In the genomic region with DNA sequence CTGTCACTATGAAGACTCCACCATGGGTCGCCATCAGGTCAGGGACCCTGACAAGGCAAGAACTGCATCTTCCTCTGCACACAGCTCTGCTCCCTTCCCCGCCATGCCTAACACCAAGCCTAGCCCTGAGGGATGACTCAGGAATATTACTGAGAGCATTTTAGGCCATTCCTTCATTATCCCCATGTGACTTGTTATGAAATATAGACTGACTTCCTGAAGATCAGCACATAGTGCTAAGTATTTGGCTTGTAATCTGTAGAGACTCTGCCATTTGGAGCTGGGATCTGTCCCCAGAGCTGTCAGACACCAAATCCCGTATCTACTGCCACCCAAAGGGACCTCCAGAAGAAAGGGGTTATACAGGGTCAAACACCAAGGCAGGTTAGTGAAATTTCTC, we compare ENCODE assay signal across 7 cellular contexts. TPM values are rescaled to one million over a fixed set of nuclear protein-coding genes. Genes with fewer than 3 reads are reported as not detected.
DNase-seq lines count a peak whose midpoint lies in the region; ATAC-seq, FAIRE-seq and TF ChIP-seq lines count a peak whose summit lies in the region.
"Not testable (repeated sequence)": the region's sequence is repeated elsewhere in the genome, so short reads cannot be mapped to it uniquely, and the experiment has no call there.

No MANE protein-coding gene starts in this region.

- H3K27me3 Mint-ChIP-seq in T-helper 17 cell; naive thymus-derived CD4-positive, alpha-beta T cell: not testable (repeated sequence)

- not testable (repeated sequence) for FAIRE-seq in A549 (lab: Jason Lieb, UNC); HepG2 (lab: Jason Lieb, UNC)

- TF ChIP-seq POLR2A in A549 (IDR thresholded peaks at IDR 0.05; ENCODE audit: low read length); HepG2 (IDR thresholded peaks at IDR 0.05; ENCODE audit: insufficient read depth in 1 of 2, low read depth in 2 of 2, low read length in 2 of 2); gastrocnemius medialis (IDR thresholded peaks at IDR 0.05): not testable (repeated sequence)

- not testable (repeated sequence) for H3K36me3 ChIP-seq in HepG2 (replicated peaks in 1 of 2; ENCODE audit: control insufficient read depth in 1 of 2, insufficient read depth in 2 of 2, low read length in 2 of 2); naive thymus-derived CD4-positive, alpha-beta T cell (ENCODE audit: control insufficient read depth in 2 of 3, insufficient read depth in 3 of 3, low read length in 3 of 3); gastrocnemius medialis

- POLR2A ChIA-PET in A549 (lab: Yijun Ruan, JAX); HepG2 (lab: Yijun Ruan, JAX); naive thymus-derived CD4-positive, alpha-beta T cell (lab: Charles Lee): not testable (repeated sequence)

- H4K20me1 ChIP-seq in HepG2 (ENCODE audit: insufficient read depth, low read length), result not testable (repeated sequence)

- not testable (repeated sequence) for H2AFZ ChIP-seq in HepG2 (ENCODE audit: low read length)

- H3K27ac Mint-ChIP-seq in T-helper 17 cell; naive thymus-derived CD4-positive, alpha-beta T cell: not testable (repeated sequence)

- not testable (repeated sequence) for BruUV-seq in HepG2 (replicated peaks; lab: Mats Ljungman, UMichigan)

- not testable (repeated sequence) for H3K4me2 ChIP-seq in A549; HepG2 (ENCODE audit: low read depth, low read length)

- H3K36me3 Mint-ChIP-seq in T-helper 17 cell (ENCODE audit: low read depth); naive thymus-derived CD4-positive, alpha-beta T cell: not testable (repeated sequence)

- not testable (repeated sequence) for H3K4me1 ChIP-seq in A549; HepG2 (ENCODE audit: insufficient read depth, low read length); naive thymus-derived CD4-positive, alpha-beta T cell (ENCODE audit: control insufficient read depth in 2 of 2, insufficient read depth in 2 of 2, low read length in 2 of 2); gastrocnemius medialis

- H3K27me3 ChIP-seq in HepG2 (ENCODE audit: control insufficient read depth in 1 of 2, insufficient read depth in 2 of 2, low read length in 2 of 2); naive thymus-derived CD4-positive, alpha-beta T cell (ENCODE audit: control insufficient read depth in 2 of 2, insufficient read depth in 2 of 2, low read length in 2 of 2); gastrocnemius medialis: not testable (repeated sequence)

- H3K9me3 Mint-ChIP-seq in naive thymus-derived CD4-positive, alpha-beta T cell, result not testable (repeated sequence)

- TF ChIP-seq RAD21 in A549 (conservative IDR thresholded peaks at IDR 0.05 in 1 of 2, IDR thresholded peaks at IDR 0.05 in 1 of 2); HepG2 (CRISPR knock-in tag; IDR thresholded peaks at IDR 0.05): not testable (repeated sequence)

- not testable (repeated sequence) for H3K4me3 Mint-ChIP-seq in T-helper 17 cell; naive thymus-derived CD4-positive, alpha-beta T cell

- no CpG with 5 or more reads among the region's 3 CpGs for WGBS in A549 (ENCODE audit: missing lambda C conversion rate)
- WGBS in HepG2 (ENCODE audit: low lambda C conversion rate), result no CpG with 5 or more reads among the region's 3 CpGs

- intact Hi-C loops in Right ventricle myocardium inferior (cut with DNase I); left ventricle myocardium superior (cut with micrococcal nuclease); HepG2 (cut with micrococcal nuclease; ENCODE audit: unreplicated experiment); naive thymus-derived CD4-positive, alpha-beta T cell (cut with micrococcal nuclease); gastrocnemius medialis (cut with DNase I; ENCODE audit: low total_unique reads): not testable (repeated sequence)

- DNase-seq in A549 (ENCODE audit: low read depth in 1 of 2, low spot score in 1 of 2); T-helper 17 cell; Right ventricle myocardium inferior (ENCODE audit: missing footprints); left ventricle myocardium superior; HepG2 (ENCODE audit: low spot score); naive thymus-derived CD4-positive, alpha-beta T cell; gastrocnemius medialis: not testable (repeated sequence)

- peak; percentile 70 to 83 for ATAC-seq in A549
- peak; percentile 30 for ATAC-seq in T-helper 17 cell
- ATAC-seq in Right ventricle myocardium inferior, result peak; percentile 86
- peak; percentile 81 for ATAC-seq in left ventricle myocardium superior
- ATAC-seq in HepG2, result peak; percentile 45
- peak; percentile 67 for ATAC-seq in naive thymus-derived CD4-positive, alpha-beta T cell
- peak; percentile 86 to 90 for ATAC-seq in gastrocnemius medialis

- CTCF ChIA-PET in A549 (lab: Yijun Ruan, JAX); HepG2 (lab: Yijun Ruan, JAX; ENCODE audit: low intra/inter-chr PET ratio, low total read pairs); naive thymus-derived CD4-positive, alpha-beta T cell (lab: Charles Lee): not testable (repeated sequence)

- TF ChIP-seq EP300 in A549 (IDR thresholded peaks at IDR 0.05); HepG2 (IDR thresholded peaks at IDR 0.05; ENCODE audit: low read depth in 2 of 2, low read length in 2 of 2); HepG2 (CRISPR knock-in tag; IDR thresholded peaks at IDR 0.05; ENCODE audit: borderline replicate concordance): not testable (repeated sequence)

- H3K4me3 ChIP-seq in A549; HepG2 (replicated peaks in 1 of 3; ENCODE audit: insufficient read depth in 1 of 3, low read depth in 2 of 3, low read length in 3 of 3); naive thymus-derived CD4-positive, alpha-beta T cell (ENCODE audit: low read length); gastrocnemius medialis: not testable (repeated sequence)

- not testable (repeated sequence) for H3K79me2 ChIP-seq in HepG2 (ENCODE audit: insufficient read depth, low read length)

- in situ Hi-C loops in HepG2 (cut with HindIII; ENCODE audit: extremely low pct_ligation_motif_present, low pct_unique_long_range_greater_than_20kb); gastrocnemius medialis (cut with MboI; ENCODE audit: low sequenced_read_pairs in 4 of 4): not testable (repeated sequence)

- H3K9ac ChIP-seq in HepG2 (ENCODE audit: insufficient read depth, low read depth, low read length), result not testable (repeated sequence)

- H3K9me3 ChIP-seq in A549; T-helper 17 cell (ENCODE audit: control insufficient read depth, low read length, poor library complexity, severe bottlenecking); HepG2 (ENCODE audit: low read length); naive thymus-derived CD4-positive, alpha-beta T cell (ENCODE audit: control insufficient read depth in 2 of 3, low read length in 3 of 3); gastrocnemius medialis: not testable (repeated sequence)

- H3K27ac ChIP-seq in A549; HepG2 (ENCODE audit: extremely low read length, insufficient read depth, low read length); naive thymus-derived CD4-positive, alpha-beta T cell (ENCODE audit: low read depth, low read length); gastrocnemius medialis: not testable (repeated sequence)

- TF ChIP-seq CTCF in A549 (IDR thresholded peaks at IDR 0.05); HepG2 (CRISPR knock-in tag; IDR thresholded peaks at IDR 0.05); gastrocnemius medialis (IDR thresholded peaks at IDR 0.05 in 4 of 5, conservative IDR thresholded peaks at IDR 0.05 in 1 of 5): not testable (repeated sequence)

- not testable (repeated sequence) for H3K4me1 Mint-ChIP-seq in T-helper 17 cell; naive thymus-derived CD4-positive, alpha-beta T cell

RNA-seq across cellular contexts. Expression of gene ARL17B, which starts 19.4 kb away (rescaled TPM):
- polyA plus RNA-seq in A549 (2011; rRNA removed) (7.3 and 9.7 TPM in 2 replicates), A549 (2017; fragmentation: RNase III; extraction: RNeasy Plus Mini Kit Qiagen cat#74134 plus additional on column Dnase treatment) (6.3 to 7.2 TPM (median 6.3 TPM) in 3 replicates), HepG2 (2011; rRNA removed) (13.9 and 14.2 TPM in 2 replicates)
- polyA plus RNA-seq in A549 (2012; cell fraction: cytosol; rRNA removed), result 3.2 and 3.5 TPM in 2 replicates
- polyA plus RNA-seq in A549 (2012; cell fraction: nucleus; rRNA removed), result 6.7 and 8.7 TPM in 2 replicates
- 6.4 and 6.6 TPM in 2 replicates for polyA minus RNA-seq in A549 (2011; rRNA and poly(A)+ RNA removed)
- total RNA-seq in T-helper 17 cell (10 to 100 TPM; 22.9 to 23.0 TPM), Right ventricle myocardium inferior (14.9 TPM), left ventricle myocardium superior (17.8 TPM), HepG2 (2016; rRNA removed; fragmentation: Illumina TruSeq; extraction: Trizol) (25.8 and 37.0 TPM in 2 replicates), gastrocnemius medialis (10 to 100 TPM in 3 of 4 donors, 1 to 10 TPM in 1; 9.3 to 39.3 (median 14.6) TPM)
- 4.7 and 5.6 TPM in 2 replicates for total RNA-seq in HepG2 (2016; cell fraction: cytosol; rRNA removed; fragmentation: Illumina TruSeq; extraction: Trizol; ENCODE audit: low read depth)
- 23.9 and 36.6 TPM in 2 replicates for total RNA-seq in HepG2 (2016; cell fraction: insoluble cytoplasmic fraction; rRNA removed; fragmentation: Illumina TruSeq; extraction: Trizol)
- total RNA-seq in HepG2 (2016; cell fraction: membrane; rRNA removed; fragmentation: Illumina TruSeq; extraction: Trizol), result 7.5 and 7.9 TPM in 2 replicates
- 25.6 and 36.8 TPM in 2 replicates for total RNA-seq in HepG2 (2016; cell fraction: nucleus; rRNA removed; fragmentation: Illumina TruSeq; extraction: Trizol)
- polyA plus RNA-seq in HepG2 (2011; cell fraction: cytosol; rRNA removed), result 8.1 and 9.1 TPM in 2 replicates
- 9.0 and 10.9 TPM in 2 replicates for polyA plus RNA-seq in HepG2 (2011; cell fraction: nucleus; rRNA removed)
- polyA plus RNA-seq in HepG2 (2012), result 7.9 and 12.4 TPM in 2 replicates
- polyA plus RNA-seq in HepG2 (2016; cell fraction: cytosol; fragmentation: Illumina TruSeq; extraction: Trizol; ENCODE audit: low read depth), result 7.0 and 7.7 TPM in 2 replicates
- 43.2 and 44.2 TPM in 2 replicates for polyA plus RNA-seq in HepG2 (2016; cell fraction: insoluble cytoplasmic fraction; fragmentation: Illumina TruSeq; extraction: Trizol; ENCODE audit: low read depth)
- 5.9 and 7.1 TPM in 2 replicates for polyA plus RNA-seq in HepG2 (2016; cell fraction: membrane; fragmentation: Illumina TruSeq; extraction: Trizol; ENCODE audit: low read depth)
- polyA plus RNA-seq in HepG2 (2016; cell fraction: nucleus; fragmentation: Illumina TruSeq; extraction: Trizol; ENCODE audit: insufficient read depth, low read depth), result 44.3 and 44.6 TPM in 2 replicates
- polyA minus RNA-seq in HepG2 (2011; rRNA and poly(A)+ RNA removed; ENCODE audit: low replicate concordance), result 3.3 and 4.5 TPM in 2 replicates
- 3.2 and 5.4 TPM in 2 replicates for polyA minus RNA-seq in HepG2 (2011; cell fraction: cytosol; rRNA and poly(A)+ RNA removed)
- 13.3 and 16.2 TPM in 2 replicates for polyA minus RNA-seq in HepG2 (2011; cell fraction: nucleus; rRNA and poly(A)+ RNA removed)
- total RNA-seq in naive thymus-derived CD4-positive, alpha-beta T cell, result 10 to 100 TPM; 19.5 to 49.1 (median 34.3) TPM
- polyA plus RNA-seq in naive thymus-derived CD4-positive, alpha-beta T cell, result 10 to 100 TPM; 34.0 to 39.2 TPM

RNA-seq across cellular contexts. Expression of gene LRRC37A, which starts 47.2 kb away (rescaled TPM):
- polyA plus RNA-seq in A549 (2011; rRNA removed), result 2.4 and 2.6 TPM in 2 replicates
- polyA plus RNA-seq in A549 (2012; cell fraction: cytosol; rRNA removed), result 0.98 and 1.2 TPM in 2 replicates
- 1.0 and 1.2 TPM in 2 replicates for polyA plus RNA-seq in A549 (2012; cell fraction: nucleus; rRNA removed)
- 0.36 to 0.43 TPM (median 0.36 TPM) in 3 replicates for polyA plus RNA-seq in A549 (2017; fragmentation: RNase III; extraction: RNeasy Plus Mini Kit Qiagen cat#74134 plus additional on column Dnase treatment)
- polyA minus RNA-seq in A549 (2011; rRNA and poly(A)+ RNA removed), result 3.1 and 4.4 TPM in 2 replicates
- 10 to 100 TPM in 1 of 2 donors, 1 to 10 TPM in 1; 5.5 to 11.4 TPM for total RNA-seq in T-helper 17 cell
- total RNA-seq in Right ventricle myocardium inferior, result 1.1 TPM
- 1.5 TPM for total RNA-seq in left ventricle myocardium superior
- total RNA-seq in HepG2 (2016; rRNA removed; fragmentation: Illumina TruSeq; extraction: Trizol), result 0.67 and 0.97 TPM in 2 replicates
- total RNA-seq in HepG2 (2016; cell fraction: cytosol; rRNA removed; fragmentation: Illumina TruSeq; extraction: Trizol; ENCODE audit: low read depth), result 0.91 and 1.2 TPM in 2 replicates
- total RNA-seq in HepG2 (2016; cell fraction: insoluble cytoplasmic fraction; rRNA removed; fragmentation: Illumina TruSeq; extraction: Trizol), result 0.65 and 0.69 TPM in 2 replicates
- total RNA-seq in HepG2 (2016; cell fraction: membrane; rRNA removed; fragmentation: Illumina TruSeq; extraction: Trizol), result 0.76 and 0.83 TPM in 2 replicates
- total RNA-seq in HepG2 (2016; cell fraction: nucleus; rRNA removed; fragmentation: Illumina TruSeq; extraction: Trizol), result 1.5 and 1.6 TPM in 2 replicates
- polyA plus RNA-seq in HepG2 (2011; rRNA removed), result 1.0 and 1.3 TPM in 2 replicates
- polyA plus RNA-seq in HepG2 (2011; cell fraction: cytosol; rRNA removed), result 0.28 and 0.36 TPM in 2 replicates
- 1.1 and 1.2 TPM in 2 replicates for polyA plus RNA-seq in HepG2 (2011; cell fraction: nucleus; rRNA removed)
- 1.5 and 1.7 TPM in 2 replicates for polyA plus RNA-seq in HepG2 (2012)
- polyA plus RNA-seq in HepG2 (2016; cell fraction: cytosol; fragmentation: Illumina TruSeq; extraction: Trizol; ENCODE audit: low read depth), result 0.19 and 0.36 TPM in 2 replicates
- polyA plus RNA-seq in HepG2 (2016; cell fraction: insoluble cytoplasmic fraction; fragmentation: Illumina TruSeq; extraction: Trizol; ENCODE audit: low read depth), result 0.74 and 0.97 TPM in 2 replicates
- 0.45 and 0.54 TPM in 2 replicates for polyA plus RNA-seq in HepG2 (2016; cell fraction: membrane; fragmentation: Illumina TruSeq; extraction: Trizol; ENCODE audit: low read depth)
- 1.3 and 1.9 TPM in 2 replicates for polyA plus RNA-seq in HepG2 (2016; cell fraction: nucleus; fragmentation: Illumina TruSeq; extraction: Trizol; ENCODE audit: insufficient read depth, low read depth)
- 2.1 and 7.4 TPM in 2 replicates for polyA minus RNA-seq in HepG2 (2011; rRNA and poly(A)+ RNA removed; ENCODE audit: low replicate concordance)
- polyA minus RNA-seq in HepG2 (2011; cell fraction: cytosol; rRNA and poly(A)+ RNA removed), result 0.20 and 0.79 TPM in 2 replicates
- 2.6 and 4.1 TPM in 2 replicates for polyA minus RNA-seq in HepG2 (2011; cell fraction: nucleus; rRNA and poly(A)+ RNA removed)
- total RNA-seq in naive thymus-derived CD4-positive, alpha-beta T cell, result 10 to 100 TPM in 3 of 5 experiments, 1 to 10 TPM in 2; 4.1 to 15.6 (median 11.5) TPM
- 1 to 10 TPM in 1 of 2 donors, under 1 TPM in 1; 0.85 to 2.1 TPM for polyA plus RNA-seq in naive thymus-derived CD4-positive, alpha-beta T cell
- 1 to 10 TPM in 2 of 4 donors, under 1 TPM in 2; 0.29 to 3.7 (median 1.1) TPM for total RNA-seq in gastrocnemius medialis

Comparison
In these comparisons a context has a peak if more than half of its experiments do, and no peak if none do; other contexts are left out.
1. ATAC-seq: peak in every context shown above with its lines; median percentile 88 in gastrocnemius medialis; 86 in Right ventricle myocardium inferior; 81 in left ventricle myocardium superior; 76 in A549; 67 in naive thymus-derived CD4-positive, alpha-beta T cell; 45 in HepG2; 30 in T-helper 17 cell.